ENCODE assay signal across 8 cellular contexts in genomic region chr3:33786565-33787327, GRCh38. TPM values are rescaled to one million over a fixed set of nuclear protein-coding genes. Genes with fewer than 3 reads are reported as not detected.
DNase-seq lines count a peak whose midpoint lies in the region; ATAC-seq and TF ChIP-seq lines count a peak whose summit lies in the region.

No MANE protein-coding gene starts in this region.

- no peaks in the 10 kb centered on the region for H3K27me3 ChIP-seq in A673 (replicated peaks; ENCODE audit: insufficient read depth, low read depth, low read length, poor library complexity)
- no peaks in the 10 kb centered on the region for H3K27me3 ChIP-seq in lower lobe of right lung (ENCODE audit: low read depth)

- no TSS peak for BruUV-seq in A673 (replicated peaks; lab: Mats Ljungman, UMichigan)

- POLR2A ChIA-PET in A673 (lab: Charles Lee; ENCODE audit: low non-redundant PET) = interaction anchor here (0.5 to 0.8 kb wide), 4 partner anchors 12 to 751 kb away, joined by 3 to 9 read pairs (median 4); no protein-coding TSS in a partner anchor

- H3K9me3 ChIP-seq in A673 (ENCODE audit: low read depth, low read length, poor library complexity, severe bottlenecking) (no peaks in the 10 kb centered on the region), lower lobe of right lung (no peaks in the 10 kb centered on the region)

- intact Hi-C loops in A673 (cut with micrococcal nuclease; ENCODE audit: unreplicated experiment) (loop anchor here (2.0 to 10.0 kb wide), 3 partner anchors 412 to 839 kb away; no protein-coding TSS in a partner anchor), lower lobe of right lung (cut with DNase I) (loop anchor here (5.0 kb wide), 1 partner anchor 149 kb away; no protein-coding TSS in a partner anchor)

- no peak overlapping the region for H3K27ac ChIP-seq in A673 (ENCODE audit: low read depth, low read length, poor library complexity, severe bottlenecking)
- H3K27ac ChIP-seq in lower lobe of right lung = no peak overlapping the region

- H3K36me3 ChIP-seq in A673 (ENCODE audit: insufficient read depth, low read length, poor library complexity, severe bottlenecking) (no peaks in the 10 kb centered on the region), lower lobe of right lung (no peaks in the 10 kb centered on the region)

- in situ Hi-C loops in astrocyte of the spinal cord (cut with HindIII; ENCODE audit: low sequenced_read_pairs) = no loop called here

- ATAC-seq in GM21528 (IDR thresholded peaks at IDR 0.05; ENCODE audit: low FRiP score, unreplicated experiment) (peak; percentile 16), lower lobe of right lung (no peak)

- CTCF ChIA-PET in A673 (lab: Charles Lee) = interaction anchor here (0.5 to 1.5 kb wide), 19 partner anchors 9 to 839 kb away, joined by 3 to 20 read pairs (median 3); partner anchors contain the start of gene PDCD6IP

- H3K4me3 ChIP-seq in A673 (ENCODE audit: low read depth, low read length, poor library complexity, severe bottlenecking) (peak overlapping the region; percentile 24), astrocyte of the spinal cord (ENCODE audit: low read depth, low read length) (peak overlapping the region; percentile 39), lower lobe of right lung (peak overlapping the region; percentile 20)

- TF ChIP-seq CTCF in A673 (conservative IDR thresholded peaks at IDR 0.05; ENCODE audit: low read depth, low read length) (no peak), astrocyte of the spinal cord (IDR thresholded peaks at IDR 0.05; ENCODE audit: low read depth, low read length) (no peak), lower lobe of right lung (IDR thresholded peaks at IDR 0.05) (no peak)

- DNase-seq in A673 (ENCODE audit: low spot score) (no peak), astrocyte of the spinal cord (ENCODE audit: low read depth, low spot score) (no peak), lower lobe of right lung (no peak), NCI-H128 (lab: John Stamatoyannopoulos, UW; ENCODE audit: unreplicated experiment) (no peak), DMS114 treated with DMSO at 0.1 percent for 48 hours (lab: John Stamatoyannopoulos, UW; ENCODE audit: unreplicated experiment) (no peak), NCI-H510A treated with DMSO at 0.1 percent for 48 hours (lab: John Stamatoyannopoulos, UW) (no peak)
- no peak for DNase-seq in activated effector memory CD4-positive, alpha-beta T cell treated with anti-CD3 and anti-CD28 coated beads, Interleukin-2, amount 50 U/mL, for 16 hours

- H3K4me1 ChIP-seq in A673 (ENCODE audit: insufficient read depth, low read length, poor library complexity, severe bottlenecking) (peaks cover 6% of the 10 kb centered on the region), lower lobe of right lung (peaks cover 5% of the 10 kb centered on the region)

RNA-seq across cellular contexts. Expression of gene PDCD6IP, which starts 11.7 kb away (rescaled TPM):
- 213 and 230 TPM in 2 replicates for total RNA-seq in A673 (2021)
- total RNA-seq in lower lobe of right lung = 296 TPM
